ENCODE assay signal across 8 cellular contexts in the genomic region with DNA sequence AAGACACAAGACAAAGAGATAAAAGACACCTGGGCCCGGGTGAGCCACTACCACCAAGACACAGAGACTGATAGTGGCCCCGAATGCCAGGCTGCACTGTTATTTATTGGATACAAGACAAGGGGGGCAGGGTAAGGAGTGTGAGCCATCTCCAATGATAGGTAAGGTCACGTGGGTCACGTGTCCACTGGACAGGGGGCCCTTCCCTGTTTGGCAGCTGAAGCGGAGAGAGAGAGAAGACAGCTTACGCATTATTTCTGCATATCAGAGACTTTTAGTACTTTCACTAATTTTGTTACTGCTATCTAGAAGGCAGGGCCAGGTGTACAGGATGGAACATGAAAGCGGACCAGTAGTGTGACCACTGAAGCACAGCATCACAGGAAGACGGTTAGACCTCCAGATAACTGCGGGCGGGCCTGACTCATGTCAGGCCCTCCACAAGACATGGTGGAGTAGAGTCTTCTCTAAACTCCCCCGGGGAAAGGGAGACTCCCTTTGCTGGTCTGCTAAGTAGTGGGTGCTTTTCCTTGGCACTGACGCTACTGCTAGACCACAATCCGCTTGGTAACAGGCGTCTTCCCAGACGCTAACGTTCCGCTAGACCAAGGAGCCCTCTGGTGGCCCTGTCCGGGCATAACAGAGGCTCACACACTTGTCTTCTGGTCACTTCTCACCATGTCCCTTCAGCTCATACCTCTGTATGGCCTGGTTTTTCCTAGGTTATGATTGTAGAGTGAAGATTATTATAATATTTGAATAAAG. TPM values are rescaled to one million over a fixed set of nuclear protein-coding genes. Genes with fewer than 3 reads are reported as not detected.
DNase-seq lines count a peak whose midpoint lies in the region; TF ChIP-seq lines count a peak whose summit lies in the region.
"Not testable (repeated sequence)": the region's sequence is repeated elsewhere in the genome, so short reads cannot be mapped to it uniquely, and the experiment has no call there.

No MANE protein-coding gene starts in this region.

- CTCF ChIA-PET in AG04450 (lab: Charles Lee) = interaction anchor here (0.6 to 1.9 kb wide), 2 partner anchors 13 to 302 kb away, joined by 4 to 5 read pairs; no protein-coding TSS in a partner anchor

- H3F3A ChIP-seq in SU-DHL-6 (ENCODE audit: insufficient read depth) = peaks cover 26% of the 10 kb centered on the region

- H3K36me3 ChIP-seq in GM06990 (ENCODE audit: control insufficient read depth, insufficient read depth, low read length); SU-DHL-6 (ENCODE audit: low read length); liver (ENCODE audit: control insufficient read depth in 4 of 4, insufficient read depth in 3 of 4, low read depth in 1 of 4, low read length in 3 of 4): not testable (repeated sequence)

- H3K4me1 ChIP-seq in liver (ENCODE audit: control insufficient read depth in 4 of 4, insufficient read depth in 4 of 4, low read length in 3 of 4) = peaks cover 0 to 16% (median 11%) of the 10 kb centered on the region in 4 donors

- not testable (repeated sequence) for H3K4me3 ChIP-seq in AG04450 (ENCODE audit: low read depth, low read length); GM06990 (replicated peaks; ENCODE audit: low read depth, low read length); fibroblast of pulmonary artery (replicated peaks; ENCODE audit: low read depth, low read length); liver (ENCODE audit: low read depth in 1 of 3, low read length in 3 of 3)
- H3K4me3 ChIP-seq in SU-DHL-6 (ENCODE audit: insufficient read depth, low read length, poor library complexity, severe bottlenecking) = peak overlapping the region; percentile 47

- peak overlapping the region; percentile 84 for H3K4me2 ChIP-seq in SU-DHL-6 (ENCODE audit: low read depth, low read length, poor library complexity, severe bottlenecking)

- TF ChIP-seq CTCF in AG04450 (IDR thresholded peaks at IDR 0.05; ENCODE audit: low read depth, low read length) = peak; percentile 51
- TF ChIP-seq CTCF in GM06990 (IDR thresholded peaks at IDR 0.05; ENCODE audit: insufficient read depth, low read length, poor library complexity, severe bottlenecking) = peak; percentile 55
- TF ChIP-seq CTCF in SU-DHL-6 (IDR thresholded peaks at IDR 0.05; ENCODE audit: insufficient read depth, low read length, poor library complexity, severe bottlenecking) = peak; percentile 58
- peak; percentile 59 for TF ChIP-seq CTCF in fibroblast of pulmonary artery (IDR thresholded peaks at IDR 0.05; ENCODE audit: low read length, missing control alignments)
- peak; percentile 42 for TF ChIP-seq CTCF in liver (IDR thresholded peaks at IDR 0.05; ENCODE audit: low read depth, low read length, missing input control)

- peaks cover 10% of the 10 kb centered on the region for H3K79me2 ChIP-seq in SU-DHL-6 (ENCODE audit: insufficient read depth, low read length)

- peak overlapping the region; percentile 27 for H2AFZ ChIP-seq in SU-DHL-6 (ENCODE audit: low read depth, low read length, severe bottlenecking)

- not testable (repeated sequence) for DNase-seq in AG04450 (ENCODE audit: low read depth, low spot score)
- DNase-seq in GM06990 (ENCODE audit: extremely low read depth, insufficient read length) (peak; percentile 48), NCI-H1092 (lab: John Stamatoyannopoulos, UW) (peak; percentile 42), amniotic stem cell (lab: John Stamatoyannopoulos, UW) (peak; percentile 9), fibroblast of pulmonary artery (ENCODE audit: low read depth) (peak; percentile 73)
- DNase-seq in stimulated activated CD4-positive, alpha-beta T cell treated with anti-CD3 and anti-CD28 coated beads, Interleukin-12 subunit alpha, Interleukin-12 subunit beta, amount 100 ng/mL, for 48 hours (ENCODE audit: low read depth in 2 of 3, low spot score in 1 of 3) = peak in 2 of 3 donors; percentile 12 to 20

- 66% methylated on average over 18 of the region's 18 CpGs for WGBS in liver

- H3K9me2 ChIP-seq in SU-DHL-6 (replicated peaks; ENCODE audit: insufficient read depth, low read length) = not testable (repeated sequence)

- H3K27me3 ChIP-seq in AG04450 (ENCODE audit: control insufficient read depth, insufficient read depth, low read length); GM06990 (replicated peaks; ENCODE audit: control insufficient read depth, insufficient read depth, low read length); SU-DHL-6 (ENCODE audit: low read length); liver (ENCODE audit: control insufficient read depth in 4 of 4, insufficient read depth in 4 of 4, low read length in 3 of 4): not testable (repeated sequence)

- not testable (repeated sequence) for H4K20me1 ChIP-seq in SU-DHL-6 (ENCODE audit: low read depth, low read length)

- peak; percentile 71 to 78 for TF ChIP-seq RAD21 in liver (IDR thresholded peaks at IDR 0.05)

- H3K9me3 ChIP-seq in AG04450 (ENCODE audit: control insufficient read depth, insufficient read depth, low read length) (peaks cover 34% of the 10 kb centered on the region), liver (ENCODE audit: control insufficient read depth in 4 of 4, low read length in 3 of 4) (peaks cover 0 to 23% (median 13%) of the 10 kb centered on the region in 4 donors)
- H3K9me3 ChIP-seq in SU-DHL-6 (ENCODE audit: insufficient read depth, low read length) = not testable (repeated sequence)

- POLR2A ChIA-PET in AG04450 (lab: Yijun Ruan, JAX) = not testable (repeated sequence)

- H3K27ac ChIP-seq in AG04450 (ENCODE audit: low read depth, low read length); liver (ENCODE audit: low read depth in 1 of 2, low read length in 2 of 2): not testable (repeated sequence)
- peak overlapping the region; percentile 98 for H3K27ac ChIP-seq in SU-DHL-6 (ENCODE audit: low read depth, low read length)

- H3K9ac ChIP-seq in SU-DHL-6 (ENCODE audit: low read length) = peak overlapping the region; percentile 45
- not testable (repeated sequence) for H3K9ac ChIP-seq in liver (ENCODE audit: low read depth in 1 of 2, low read length in 2 of 2)

RNA-seq across cellular contexts. Expression of a gene that starts 3.5 kb away (rescaled TPM):
- polyA plus RNA-seq in AG04450 (2011; rRNA removed) = 3.5 and 4.9 TPM in 2 replicates
- polyA minus RNA-seq in AG04450 (2011; rRNA and poly(A)+ RNA removed) = 5.4 and 6.7 TPM in 2 replicates
- total RNA-seq in liver = 10 to 100 TPM in 1 of 2 donors, 1 to 10 TPM in 1; 10.0 to 11.1 TPM
- 1 to 10 TPM; 1.5 to 2.7 TPM for polyA plus RNA-seq in liver

RNA-seq across cellular contexts. Expression of a gene that starts 35.2 kb away (rescaled TPM):
- polyA plus RNA-seq in AG04450 (2011; rRNA removed) (10.5 and 14.7 TPM in 2 replicates), liver (1 to 10 TPM; 1.7 to 3.2 TPM)
- polyA minus RNA-seq in AG04450 (2011; rRNA and poly(A)+ RNA removed) = 21.3 and 28.5 TPM in 2 replicates
- total RNA-seq in liver = 10 to 100 TPM in 1 of 2 donors, 1 to 10 TPM in 1; 8.0 to 10.4 TPM
